In the genomic region with DNA sequence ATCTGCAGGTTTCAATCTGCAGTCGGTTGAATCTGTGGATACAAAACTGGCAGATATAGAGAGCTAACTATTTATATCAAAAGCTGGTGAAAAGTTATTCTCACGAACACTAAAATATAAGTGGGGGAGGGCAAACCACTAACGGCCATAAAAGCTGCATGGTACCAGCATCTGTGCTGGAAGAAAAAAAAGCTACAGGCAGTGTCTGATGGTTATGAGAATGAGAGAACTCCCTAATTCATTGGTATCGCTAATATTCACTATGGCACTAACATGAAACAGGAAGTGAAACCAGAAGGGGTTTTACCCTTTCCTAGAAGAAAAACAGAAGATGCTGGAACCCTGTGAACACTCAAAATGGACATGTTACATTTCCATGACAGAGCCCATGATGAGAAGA, we compare ENCODE assay signal across 9 cellular contexts. TPM values are rescaled to one million over a fixed set of nuclear protein-coding genes. Genes with fewer than 3 reads are reported as not detected.
DNase-seq lines count a peak whose midpoint lies in the region; ATAC-seq, FAIRE-seq and TF ChIP-seq lines count a peak whose summit lies in the region.
"Had no signal": no experiment of that assay in that cellular context is flagged by ENCODE, and none has a peak within 500 bp of the region (broad histone marks: within the 10 kb centered on the region; RNA-seq: fewer than 3 reads in every experiment).

No MANE protein-coding gene starts in this region.

- 73 to 87% (median 78%) methylated on average over 4 of the region's 4 CpGs for WGBS in heart left ventricle, 4 donors

- H3K27ac ChIP-seq in left lung (no peak overlapping the region), heart left ventricle (no peak overlapping the region)

- ATAC-seq in GM18517 (IDR thresholded peaks at IDR 0.05; ENCODE audit: unreplicated experiment): peak; percentile 96
- ATAC-seq in GM21529 (IDR thresholded peaks at IDR 0.05; ENCODE audit: unreplicated experiment): peak; percentile 88
- peak; percentile 87 for ATAC-seq in HG03457 (IDR thresholded peaks at IDR 0.05; ENCODE audit: unreplicated experiment)
- ATAC-seq in left lung: peak; percentile 38
- no peak for ATAC-seq in heart left ventricle

- peaks cover 0 to 6% of the 10 kb centered on the region in 2 donors for H3K36me3 ChIP-seq in left lung
- H3K36me3 ChIP-seq in heart left ventricle: peaks cover 0 to 13% (median 0%) of the 10 kb centered on the region in 9 donors

- no peak for TF ChIP-seq POLR2A in GM12892 (IDR thresholded peaks at IDR 0.05; ENCODE audit: low read depth, low read length)
- no peak for TF ChIP-seq POLR2A in heart left ventricle (IDR thresholded peaks at IDR 0.05)

- no peak for FAIRE-seq in GM12892 (lab: Jason Lieb, UNC)

- H3K9me3 ChIP-seq in left lung (peaks cover 0 to 5% of the 10 kb centered on the region in 2 donors), heart left ventricle (peaks cover 0 to 12% (median 0%) of the 10 kb centered on the region in 12 donors)

- no peak for DNase-seq in left lung
- no peak for DNase-seq in GM12892 (ENCODE audit: insufficient read length)
- DNase-seq in heart left ventricle: no peak
- DNase-seq in amygdala (lab: John Stamatoyannopoulos, UW): no peak
- DNase-seq in NCI-H1417 treated with DMSO at 0.1 percent for 48 hours (lab: John Stamatoyannopoulos, UW): no peak
- DNase-seq: left ventricle myocardium superior had no signal

- no peak overlapping the region for H3K4me3 ChIP-seq in left lung
- no peak overlapping the region for H3K4me3 ChIP-seq in heart left ventricle

- TF ChIP-seq CTCF in left lung (IDR thresholded peaks at IDR 0.05) (no peak), heart left ventricle (IDR thresholded peaks at IDR 0.05) (no peak)

- H3K27me3 ChIP-seq in left lung: no peaks in the 10 kb centered on the region
- no peaks in the 10 kb centered on the region for H3K27me3 ChIP-seq in heart left ventricle

- H3K4me1 ChIP-seq in left lung: peaks cover 0 to 7% of the 10 kb centered on the region in 2 donors
- peaks cover 0 to 16% (median 0%) of the 10 kb centered on the region in 12 donors for H3K4me1 ChIP-seq in heart left ventricle

- intact Hi-C loops in left lung (cut with DNase I): no loop called here
- intact Hi-C loops in heart left ventricle (cut with DNase I): no loop called here

RNA-seq across cellular contexts. Expression of gene CEP70, which starts 15.9 kb away (rescaled TPM):
- total RNA-seq in left lung (10 to 100 TPM; 31.2 to 65.4 TPM), heart left ventricle (10 to 100 TPM; 10.1 to 29.8 (median 23.7) TPM)
- polyA plus RNA-seq in GM12892 (2012; ENCODE audit: missing spikeins): 1.3 TPM
- 10 to 100 TPM; 11.0 to 16.0 TPM for polyA plus RNA-seq in heart left ventricle

RNA-seq across cellular contexts. Expression of gene FAIM, which starts 30.4 kb away (rescaled TPM):
- total RNA-seq in left lung: 10 to 100 TPM; 11.6 to 16.0 TPM
- polyA plus RNA-seq in GM12892 (2012; ENCODE audit: missing spikeins): 4.7 TPM
- total RNA-seq in heart left ventricle: 1 to 10 TPM; 2.0 to 5.9 (median 3.6) TPM
- polyA plus RNA-seq in heart left ventricle: 1 to 10 TPM; 5.5 to 7.2 TPM

Comparison
In these comparisons a context has a peak if more than half of its experiments do, and no peak if none do; other contexts are left out.
1. ATAC-seq: peak in GM18517 (single experiment), GM21529 (single experiment), HG03457 (single experiment) and left lung (single experiment); none in heart left ventricle (0 of 4).